In genomic region chr22:21038405-21038804, GRCh38 we compare ENCODE assay signal across 13 cellular contexts. TPM values are rescaled to one million over a fixed set of nuclear protein-coding genes. Genes with fewer than 3 reads are reported as not detected.
DNase-seq lines count a peak whose midpoint lies in the region; ATAC-seq and TF ChIP-seq lines count a peak whose summit lies in the region.
"Had no signal": no experiment of that assay in that cellular context is flagged by ENCODE, and none has a peak within 500 bp of the region (broad histone marks: within the 10 kb centered on the region; RNA-seq: fewer than 3 reads in every experiment).

No MANE protein-coding gene starts in this region.

- peaks cover 17% of the 10 kb centered on the region for H3F3A ChIP-seq in SK-N-SH (replicated peaks; ENCODE audit: insufficient read depth)

- 61% methylated on average over 2 of the region's 2 CpGs for WGBS in SK-N-SH (ENCODE audit: low lambda C conversion rate)

- H3K4me3 ChIP-seq in SK-N-SH (ENCODE audit: low read depth in 2 of 2, low read length in 1 of 2) (no peak overlapping the region), lower lobe of right lung (no peak overlapping the region), upper lobe of right lung (no peak overlapping the region)
- H3K4me3 ChIP-seq: skin epidermis had no signal

- intact Hi-C loops in lower lobe of right lung (cut with DNase I) (no loop called here), upper lobe of right lung (cut with DNase I) (no loop called here)

- H3K36me3 ChIP-seq in SK-N-SH (replicated peaks in 1 of 2; ENCODE audit: control insufficient read depth in 1 of 2, insufficient read depth in 2 of 2, low read length in 1 of 2) (no peaks in the 10 kb centered on the region), lower lobe of right lung (no peaks in the 10 kb centered on the region), upper lobe of right lung (no peaks in the 10 kb centered on the region)

- H3K9ac ChIP-seq in SK-N-SH = no peak overlapping the region

- TF ChIP-seq RAD21 in SK-N-SH (IDR thresholded peaks at IDR 0.05; ENCODE audit: low read length) = no peak

- no peak for DNase-seq in SK-N-SH
- no peak for DNase-seq in epithelial cell of prostate (ENCODE audit: low read depth, low spot score)
- DNase-seq in lower lobe of right lung = no peak
- no peak for DNase-seq in upper lobe of right lung
- no peak for DNase-seq in T-helper 9 cell
- DNase-seq: 8988T; naive thymus-derived CD8-positive, alpha-beta T cell; NCI-H187 had no signal

- H3K9me2 ChIP-seq in SK-N-SH = no peaks in the 10 kb centered on the region

- no peak overlapping the region for H2AFZ ChIP-seq in SK-N-SH (ENCODE audit: low read depth)

- no peaks in the 10 kb centered on the region for H3K9me3 ChIP-seq in SK-N-SH
- no peaks in the 10 kb centered on the region for H3K9me3 ChIP-seq in lower lobe of right lung
- H3K9me3 ChIP-seq in upper lobe of right lung = no peaks in the 10 kb centered on the region

- TF ChIP-seq EP300 in SK-N-SH (IDR thresholded peaks at IDR 0.05; ENCODE audit: borderline replicate concordance in 1 of 2, low read depth in 1 of 2, low read length in 1 of 2) = no peak

- CTCF ChIA-PET in SK-N-SH (lab: Yijun Ruan, JAX) = interaction anchor here (0.7 to 2.2 kb wide), 4 partner anchors 17 to 586 kb away, joined by 3 to 6 read pairs (median 4); no protein-coding TSS in a partner anchor

- H3K4me2 ChIP-seq in SK-N-SH = no peak overlapping the region

- H4K20me1 ChIP-seq in SK-N-SH (ENCODE audit: insufficient read depth) = no peaks in the 10 kb centered on the region

- ATAC-seq in SK-N-SH treated with all-trans-retinoic acid at 6 μM for 48 hours = no peak
- ATAC-seq in lower lobe of right lung = peak in 1 of 2 donors; percentile 35
- ATAC-seq in upper lobe of right lung = no peak
- no peak for ATAC-seq in GM21367 (IDR thresholded peaks at IDR 0.05; ENCODE audit: unreplicated experiment)
- no peak for ATAC-seq in GM18517 (IDR thresholded peaks at IDR 0.05; ENCODE audit: unreplicated experiment)
- ATAC-seq: naive thymus-derived CD8-positive, alpha-beta T cell had no signal

- POLR2A ChIA-PET in SK-N-SH (lab: Yijun Ruan, JAX) = no interaction called here

- peaks cover 0 to 8% of the 10 kb centered on the region in 2 experiments; a peak in 2 of 4 replicates for H3K4me1 ChIP-seq in SK-N-SH (ENCODE audit: control insufficient read depth in 1 of 2, insufficient read depth in 2 of 2, low read depth in 1 of 2, low read length in 1 of 2)
- peaks cover 7% of the 10 kb centered on the region for H3K4me1 ChIP-seq in lower lobe of right lung
- no peaks in the 10 kb centered on the region for H3K4me1 ChIP-seq in upper lobe of right lung

- no peaks in the 10 kb centered on the region for H3K79me2 ChIP-seq in SK-N-SH (ENCODE audit: insufficient read depth)

- H3K27me3 ChIP-seq in SK-N-SH (ENCODE audit: insufficient read depth) (no peaks in the 10 kb centered on the region), lower lobe of right lung (ENCODE audit: low read depth) (peaks cover 2% of the 10 kb centered on the region), upper lobe of right lung (no peaks in the 10 kb centered on the region)

- peak overlapping the region in 1 of 2 experiments; percentile 34; a peak in 2 of 4 replicates for H3K27ac ChIP-seq in SK-N-SH (ENCODE audit: low read depth in 2 of 2, low read length in 1 of 2)
- peak overlapping the region; percentile 53 for H3K27ac ChIP-seq in epithelial cell of prostate
- H3K27ac ChIP-seq in lower lobe of right lung = peak overlapping the region; percentile 41
- peak overlapping the region; percentile 6 for H3K27ac ChIP-seq in upper lobe of right lung
- H3K27ac ChIP-seq: skin epidermis had no signal

- TF ChIP-seq CTCF in SK-N-SH (IDR thresholded peaks at IDR 0.05) (no peak), lower lobe of right lung (IDR thresholded peaks at IDR 0.05) (no peak), upper lobe of right lung (IDR thresholded peaks at IDR 0.05) (no peak)

TF ChIP-seq in SK-N-SH, 30 proteins besides CTCF, POLR2A, EP300 and RAD21 (continues in another document):
- TF ChIP-seq REST (IDR thresholded peaks at IDR 0.05; ENCODE audit: low read depth, low read length) = peak; percentile 81

TF ChIP-seq in SK-N-SH treated with all-trans-retinoic acid at 6 μM for 48 hours, 23 proteins besides CTCF, POLR2A, EP300 and RAD21 (continues in another document):
- no peak for TF ChIP-seq ESRRG (CRISPR knock-in tag; IDR thresholded peaks at IDR 0.05)
- no peak for TF ChIP-seq SNAI2 (CRISPR knock-in tag; IDR thresholded peaks at IDR 0.05)
- no peak for TF ChIP-seq ZFP30 (CRISPR knock-in tag; IDR thresholded peaks at IDR 0.05)
- no peak for TF ChIP-seq POU6F1 (CRISPR knock-in tag; IDR thresholded peaks at IDR 0.05; ENCODE audit: borderline replicate concordance, low read depth)
- no peak for TF ChIP-seq ZNF8 (CRISPR knock-in tag; IDR thresholded peaks at IDR 0.05)
- no peak for TF ChIP-seq TOX (CRISPR knock-in tag; IDR thresholded peaks at IDR 0.05; ENCODE audit: borderline replicate concordance)
- TF ChIP-seq ARNTL (CRISPR knock-in tag; IDR thresholded peaks at IDR 0.05; ENCODE audit: borderline replicate concordance, low read depth) = no peak
- TF ChIP-seq ISL1 (CRISPR knock-in tag; IDR thresholded peaks at IDR 0.05) = no peak
- TF ChIP-seq ZNF565 (CRISPR knock-in tag; conservative IDR thresholded peaks at IDR 0.05; ENCODE audit: low read depth) = no peak
- no peak for TF ChIP-seq CSRNP3 (CRISPR knock-in tag; IDR thresholded peaks at IDR 0.05)
- no peak for TF ChIP-seq OSR1 (CRISPR knock-in tag; IDR thresholded peaks at IDR 0.05)
- TF ChIP-seq CREB5 (CRISPR knock-in tag; IDR thresholded peaks at IDR 0.05; ENCODE audit: low read depth) = no peak
- no peak for TF ChIP-seq GLIS3 (CRISPR knock-in tag; IDR thresholded peaks at IDR 0.05)
- no peak for TF ChIP-seq TCF4 (CRISPR knock-in tag; IDR thresholded peaks at IDR 0.05; ENCODE audit: borderline replicate concordance)

RNA-seq across cellular contexts. Expression of gene SLC7A4, which starts 6.0 kb away (rescaled TPM):
- 0.02 TPM in 1 of 2 replicates, not detected in the other for polyA plus RNA-seq in SK-N-SH (2012; rRNA removed)
- polyA plus RNA-seq in SK-N-SH (2012; cell fraction: cytosol; rRNA removed) = 0.01 and 0.04 TPM in 2 replicates
- 0.07 and 0.11 TPM in 2 replicates for polyA plus RNA-seq in SK-N-SH (2012; cell fraction: nucleus; rRNA removed)
- 0.47 TPM for total RNA-seq in lower lobe of right lung
- total RNA-seq in upper lobe of right lung = 1.5 TPM

RNA-seq across cellular contexts. Expression of gene LRRC74B, which starts 7.3 kb away (rescaled TPM):
- 0.02 and 0.03 TPM in 2 replicates for polyA plus RNA-seq in SK-N-SH (2012; rRNA removed)
- not detected in 2 replicates for polyA plus RNA-seq in SK-N-SH (2012; cell fraction: cytosol; rRNA removed)
- polyA plus RNA-seq in SK-N-SH (2012; cell fraction: nucleus; rRNA removed) = 0.18 and 0.22 TPM in 2 replicates
- total RNA-seq in lower lobe of right lung (3.6 TPM), upper lobe of right lung (not detected)
- total RNA-seq: temporal lobe had no signal
- polyA plus RNA-seq: naive thymus-derived CD8-positive, alpha-beta T cell had no signal

RNA-seq across cellular contexts. Expression of gene P2RX6, which starts 23.4 kb away (rescaled TPM):
- 7.1 and 12.9 TPM in 2 replicates for polyA plus RNA-seq in SK-N-SH (2012; rRNA removed)
- polyA plus RNA-seq in SK-N-SH (2012; cell fraction: cytosol; rRNA removed) = 1.4 and 2.6 TPM in 2 replicates
- 78.5 and 91.0 TPM in 2 replicates for polyA plus RNA-seq in SK-N-SH (2012; cell fraction: nucleus; rRNA removed)
- total RNA-seq in lower lobe of right lung (2.1 TPM), upper lobe of right lung (2.2 TPM)

RNA-seq across cellular contexts. Expression of gene THAP7, which starts 36.5 kb away (rescaled TPM):
- polyA plus RNA-seq in SK-N-SH (2012; rRNA removed) = 26.3 and 32.0 TPM in 2 replicates
- polyA plus RNA-seq in SK-N-SH (2012; cell fraction: cytosol; rRNA removed) = 13.8 and 18.1 TPM in 2 replicates
- polyA plus RNA-seq in SK-N-SH (2012; cell fraction: nucleus; rRNA removed) = 74.4 and 90.6 TPM in 2 replicates
- total RNA-seq in lower lobe of right lung (24.3 TPM), upper lobe of right lung (22.0 TPM)

RNA-seq across cellular contexts. Expression of gene LZTR1, which starts 56.3 kb away (rescaled TPM):
- polyA plus RNA-seq in SK-N-SH (2012; rRNA removed) = 37.7 and 41.5 TPM in 2 replicates
- polyA plus RNA-seq in SK-N-SH (2012; cell fraction: cytosol; rRNA removed) = 11.9 and 15.0 TPM in 2 replicates
- polyA plus RNA-seq in SK-N-SH (2012; cell fraction: nucleus; rRNA removed) = 294 and 344 TPM in 2 replicates
- total RNA-seq in lower lobe of right lung = 51.6 TPM
- total RNA-seq in upper lobe of right lung = 56.7 TPM
